Comparison of ENCODE assay signal across 8 cellular contexts in the genomic region with DNA sequence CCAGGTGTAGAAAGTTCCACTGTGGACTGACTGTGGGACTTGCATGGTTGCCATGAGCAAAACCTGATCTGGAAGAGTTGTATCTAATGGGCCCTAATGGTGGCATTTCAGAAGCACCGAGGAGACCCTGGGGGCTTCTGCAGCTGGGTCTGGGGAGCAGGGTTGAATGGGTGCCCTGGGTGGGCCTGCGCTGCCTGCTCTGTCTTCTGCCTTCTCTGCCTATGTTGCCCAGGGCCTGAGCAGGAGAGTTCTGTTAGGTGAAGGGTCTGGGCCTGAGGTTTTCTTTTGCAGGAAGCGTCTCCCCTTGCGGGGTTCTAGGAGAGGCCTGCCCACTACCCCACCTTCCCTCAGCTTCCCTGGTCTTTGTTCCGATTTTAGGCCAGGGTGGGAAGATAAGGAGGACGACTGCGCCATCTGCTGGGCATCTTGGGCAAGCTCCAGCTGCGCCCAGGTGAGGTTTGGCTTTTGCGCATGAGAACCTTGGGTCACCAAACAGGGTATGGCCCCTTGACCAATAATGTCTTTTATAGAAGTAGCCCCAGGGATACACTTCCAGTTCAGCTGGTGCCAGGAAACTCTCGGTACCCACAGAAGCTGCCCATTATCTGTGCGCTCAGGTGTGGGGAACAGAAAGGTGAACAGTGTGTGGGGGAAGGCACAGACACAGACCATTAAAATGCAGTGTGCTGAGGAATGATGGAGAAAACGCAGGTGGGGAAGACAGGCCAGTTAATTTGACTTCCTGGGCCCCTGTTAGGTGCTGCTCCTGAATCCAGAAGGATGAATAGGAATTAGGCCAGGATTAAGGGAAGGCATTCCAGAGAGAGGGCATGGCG. TPM values are rescaled to one million over a fixed set of nuclear protein-coding genes. Genes with fewer than 3 reads are reported as not detected.
DNase-seq lines count a peak whose midpoint lies in the region; ATAC-seq and TF ChIP-seq lines count a peak whose summit lies in the region.

No MANE protein-coding gene starts in this region.

- H3K27ac Mint-ChIP-seq in activated naive CD8-positive, alpha-beta T cell treated with anti-CD3 and anti-CD28 coated beads, Interleukin-2, amount 10 ng/mL, durations not matched to agents 7 days and 5 days: no peak overlapping the region

- H3K27me3 ChIP-seq in right atrium auricular region: no peaks in the 10 kb centered on the region

- peak; percentile 55 to 83 for TF ChIP-seq CTCF in right atrium auricular region (IDR thresholded peaks at IDR 0.05)

- no peaks in the 10 kb centered on the region for H3K9me3 Mint-ChIP-seq in activated naive CD8-positive, alpha-beta T cell treated with anti-CD3 and anti-CD28 coated beads, Interleukin-2, amount 10 ng/mL, durations not matched to agents 7 days and 5 days

- no peaks in the 10 kb centered on the region for H3K4me1 ChIP-seq in right atrium auricular region

- no peaks in the 10 kb centered on the region for H3K36me3 Mint-ChIP-seq in activated naive CD8-positive, alpha-beta T cell treated with anti-CD3 and anti-CD28 coated beads, Interleukin-2, amount 10 ng/mL, durations not matched to agents 7 days and 5 days

- POLR2A ChIA-PET in activated naive CD8-positive, alpha-beta T cell treated with anti-CD3 and anti-CD28 coated beads, Interleukin-2, amount 10 ng/mL, durations not matched to agents 7 days and 5 days (lab: Charles Lee): no interaction called here

- DNase-seq in DMS114 treated with DMSO at 0.1 percent for 48 hours (lab: John Stamatoyannopoulos, UW; ENCODE audit: unreplicated experiment) (peak; percentile 19), LHCN-M2 (ENCODE audit: low read depth) (peak; percentile 31), right atrium auricular region (ENCODE audit: low spot score) (no peak), GF-D8 (lab: John Stamatoyannopoulos, UW) (no peak)
- DNase-seq in activated naive CD8-positive, alpha-beta T cell treated with anti-CD3 and anti-CD28 coated beads, Interleukin-2, amount 10 ng/mL, durations not matched to agents 7 days and 5 days: peak; percentile 67
- DNase-seq in stimulated activated CD4-positive, alpha-beta T cell treated with anti-CD3 and anti-CD28 coated beads, Interleukin-12 subunit alpha, Interleukin-12 subunit beta, amount 100 ng/mL, for 24 hours (ENCODE audit: low read depth in 2 of 2): peak; percentile 41 to 47

- no peak overlapping the region for H3K27ac ChIP-seq in right atrium auricular region

- H3K9me3 ChIP-seq in right atrium auricular region: no peaks in the 10 kb centered on the region

- no peak overlapping the region for H3K4me3 Mint-ChIP-seq in activated naive CD8-positive, alpha-beta T cell treated with anti-CD3 and anti-CD28 coated beads, Interleukin-2, amount 10 ng/mL, durations not matched to agents 7 days and 5 days

- no peak overlapping the region for H3K4me3 ChIP-seq in right atrium auricular region

- H3K27me3 Mint-ChIP-seq in activated naive CD8-positive, alpha-beta T cell treated with anti-CD3 and anti-CD28 coated beads, Interleukin-2, amount 10 ng/mL, durations not matched to agents 7 days and 5 days: peaks cover 5% of the 10 kb centered on the region

- H3K36me3 ChIP-seq in right atrium auricular region: no peaks in the 10 kb centered on the region

- ATAC-seq in GM21515 (IDR thresholded peaks at IDR 0.05; ENCODE audit: unreplicated experiment): peak; percentile 72
- ATAC-seq in SK-N-SH treated with all-trans-retinoic acid at 6 μM for 48 hours: peak; percentile 88
- peak; percentile 78 for ATAC-seq in activated naive CD8-positive, alpha-beta T cell treated with anti-CD3 and anti-CD28 coated beads, Interleukin-2, amount 10 ng/mL, durations not matched to agents 7 days and 5 days (ENCODE audit: low read depth)

- no peaks in the 10 kb centered on the region for H3K4me1 Mint-ChIP-seq in activated naive CD8-positive, alpha-beta T cell treated with anti-CD3 and anti-CD28 coated beads, Interleukin-2, amount 10 ng/mL, durations not matched to agents 7 days and 5 days

TF ChIP-seq in SK-N-SH treated with all-trans-retinoic acid at 6 μM for 48 hours, 23 proteins besides CTCF, POLR2A, EP300 and RAD21 (continues in another document):
- TF ChIP-seq, protein P1, sequence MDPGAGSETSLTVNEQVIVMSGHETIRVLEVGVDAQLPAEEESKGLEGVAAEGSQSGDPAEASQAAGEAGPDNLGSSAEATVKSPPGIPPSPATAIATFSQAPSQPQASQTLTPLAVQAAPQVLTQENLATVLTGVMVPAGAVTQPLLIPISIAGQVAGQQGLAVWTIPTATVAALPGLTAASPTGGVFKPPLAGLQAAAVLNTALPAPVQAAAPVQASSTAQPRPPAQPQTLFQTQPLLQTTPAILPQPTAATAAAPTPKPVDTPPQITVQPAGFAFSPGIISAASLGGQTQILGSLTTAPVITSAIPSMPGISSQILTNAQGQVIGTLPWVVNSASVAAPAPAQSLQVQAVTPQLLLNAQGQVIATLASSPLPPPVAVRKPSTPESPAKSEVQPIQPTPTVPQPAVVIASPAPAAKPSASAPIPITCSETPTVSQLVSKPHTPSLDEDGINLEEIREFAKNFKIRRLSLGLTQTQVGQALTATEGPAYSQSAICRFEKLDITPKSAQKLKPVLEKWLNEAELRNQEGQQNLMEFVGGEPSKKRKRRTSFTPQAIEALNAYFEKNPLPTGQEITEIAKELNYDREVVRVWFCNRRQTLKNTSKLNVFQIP (CRISPR knock-in tag; IDR thresholded peaks at IDR 0.05; ENCODE audit: borderline replicate concordance, low read depth): no peak
- TF ChIP-seq ZC3H10 (CRISPR knock-in tag; IDR thresholded peaks at IDR 0.05) (no peak), OSR1 (CRISPR knock-in tag; IDR thresholded peaks at IDR 0.05) (no peak), ZFP30 (CRISPR knock-in tag; IDR thresholded peaks at IDR 0.05) (no peak), ISL1 (CRISPR knock-in tag; IDR thresholded peaks at IDR 0.05) (no peak), TCF4 (CRISPR knock-in tag; IDR thresholded peaks at IDR 0.05; ENCODE audit: borderline replicate concordance) (no peak), ESRRG (CRISPR knock-in tag; IDR thresholded peaks at IDR 0.05) (no peak), ARNTL (CRISPR knock-in tag; IDR thresholded peaks at IDR 0.05; ENCODE audit: borderline replicate concordance, low read depth) (no peak), TOX (CRISPR knock-in tag; IDR thresholded peaks at IDR 0.05; ENCODE audit: borderline replicate concordance) (no peak), CSDC2 (CRISPR knock-in tag; IDR thresholded peaks at IDR 0.05) (no peak), ZNF565 (CRISPR knock-in tag; conservative IDR thresholded peaks at IDR 0.05; ENCODE audit: low read depth) (no peak)
- TF ChIP-seq, protein P2, sequence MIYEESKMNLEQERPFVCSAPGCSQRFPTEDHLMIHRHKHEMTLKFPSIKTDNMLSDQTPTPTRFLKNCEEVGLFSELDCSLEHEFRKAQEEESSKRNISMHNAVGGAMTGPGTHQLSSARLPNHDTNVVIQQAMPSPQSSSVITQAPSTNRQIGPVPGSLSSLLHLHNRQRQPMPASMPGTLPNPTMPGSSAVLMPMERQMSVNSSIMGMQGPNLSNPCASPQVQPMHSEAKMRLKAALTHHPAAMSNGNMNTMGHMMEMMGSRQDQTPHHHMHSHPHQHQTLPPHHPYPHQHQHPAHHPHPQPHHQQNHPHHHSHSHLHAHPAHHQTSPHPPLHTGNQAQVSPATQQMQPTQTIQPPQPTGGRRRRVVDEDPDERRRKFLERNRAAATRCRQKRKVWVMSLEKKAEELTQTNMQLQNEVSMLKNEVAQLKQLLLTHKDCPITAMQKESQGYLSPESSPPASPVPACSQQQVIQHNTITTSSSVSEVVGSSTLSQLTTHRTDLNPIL (CRISPR knock-in tag; IDR thresholded peaks at IDR 0.05; ENCODE audit: low read depth): no peak
- TF ChIP-seq, protein P3, sequence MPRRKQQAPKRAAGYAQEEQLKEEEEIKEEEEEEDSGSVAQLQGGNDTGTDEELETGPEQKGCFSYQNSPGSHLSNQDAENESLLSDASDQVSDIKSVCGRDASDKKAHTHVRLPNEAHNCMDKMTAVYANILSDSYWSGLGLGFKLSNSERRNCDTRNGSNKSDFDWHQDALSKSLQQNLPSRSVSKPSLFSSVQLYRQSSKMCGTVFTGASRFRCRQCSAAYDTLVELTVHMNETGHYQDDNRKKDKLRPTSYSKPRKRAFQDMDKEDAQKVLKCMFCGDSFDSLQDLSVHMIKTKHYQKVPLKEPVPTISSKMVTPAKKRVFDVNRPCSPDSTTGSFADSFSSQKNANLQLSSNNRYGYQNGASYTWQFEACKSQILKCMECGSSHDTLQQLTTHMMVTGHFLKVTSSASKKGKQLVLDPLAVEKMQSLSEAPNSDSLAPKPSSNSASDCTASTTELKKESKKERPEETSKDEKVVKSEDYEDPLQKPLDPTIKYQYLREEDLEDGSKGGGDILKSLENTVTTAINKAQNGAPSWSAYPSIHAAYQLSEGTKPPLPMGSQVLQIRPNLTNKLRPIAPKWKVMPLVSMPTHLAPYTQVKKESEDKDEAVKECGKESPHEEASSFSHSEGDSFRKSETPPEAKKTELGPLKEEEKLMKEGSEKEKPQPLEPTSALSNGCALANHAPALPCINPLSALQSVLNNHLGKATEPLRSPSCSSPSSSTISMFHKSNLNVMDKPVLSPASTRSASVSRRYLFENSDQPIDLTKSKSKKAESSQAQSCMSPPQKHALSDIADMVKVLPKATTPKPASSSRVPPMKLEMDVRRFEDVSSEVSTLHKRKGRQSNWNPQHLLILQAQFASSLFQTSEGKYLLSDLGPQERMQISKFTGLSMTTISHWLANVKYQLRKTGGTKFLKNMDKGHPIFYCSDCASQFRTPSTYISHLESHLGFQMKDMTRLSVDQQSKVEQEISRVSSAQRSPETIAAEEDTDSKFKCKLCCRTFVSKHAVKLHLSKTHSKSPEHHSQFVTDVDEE (CRISPR knock-in tag; IDR thresholded peaks at IDR 0.05): no peak

RNA-seq across cellular contexts. Expression of a gene that starts 23.2 kb away (rescaled TPM):
- total RNA-seq in LHCN-M2 (2014; rRNA removed) (58.2 and 64.0 TPM in 2 replicates), right atrium auricular region (10 to 100 TPM; 26.3 to 32.8 TPM)
- polyA plus RNA-seq in LHCN-M2 (2012): 95.0 TPM
- total RNA-seq in activated naive CD8-positive, alpha-beta T cell treated with anti-CD3 and anti-CD28 coated beads, Interleukin-2, amount 10 ng/mL, durations not matched to agents 7 days and 5 days: 10 to 100 TPM; 40.9 to 43.4 TPM

RNA-seq across cellular contexts. Expression of a gene that starts 30.1 kb away (rescaled TPM):
- total RNA-seq in LHCN-M2 (2014; rRNA removed): 19.3 and 22.8 TPM in 2 replicates
- 30.7 TPM for polyA plus RNA-seq in LHCN-M2 (2012)
- total RNA-seq in activated naive CD8-positive, alpha-beta T cell treated with anti-CD3 and anti-CD28 coated beads, Interleukin-2, amount 10 ng/mL, durations not matched to agents 7 days and 5 days: 10 to 100 TPM; 23.6 to 29.1 TPM
- total RNA-seq in right atrium auricular region: 1 to 10 TPM; 1.3 to 6.8 TPM

Comparison
In these comparisons a context has a peak if more than half of its experiments do, and no peak if none do; other contexts are left out.
1. DNase-seq: peak in DMS114 treated with DMSO at 0.1 percent for 48 hours (single experiment), LHCN-M2 (single experiment), activated naive CD8-positive, alpha-beta T cell treated with anti-CD3 and anti-CD28 coated beads, Interleukin-2, amount 10 ng/mL, durations not matched to agents 7 days and 5 days (single experiment) and stimulated activated CD4-positive, alpha-beta T cell treated with anti-CD3 and anti-CD28 coated beads, Interleukin-12 subunit alpha, Interleukin-12 subunit beta, amount 100 ng/mL, for 24 hours (2 of 2); none in right atrium auricular region (single experiment) and GF-D8 (single experiment).
2. Peak in every context shown above with its lines, with median percentiles within 50 percentile points of each other: ATAC-seq.